8 cellular contexts compared by ENCODE assay signal in genomic region chr4:139301143-139301820, GRCh38. TPM values are rescaled to one million over a fixed set of nuclear protein-coding genes. Genes with fewer than 3 reads are reported as not detected.
A peak's percentile ranks its signal among the peaks of the same experiment; 100 is the strongest.
DNase-seq lines count a peak whose midpoint lies in the region; ATAC-seq, FAIRE-seq and TF ChIP-seq lines count a peak whose summit lies in the region.

TSS of gene NAA15 (plus strand) at chr4:139301505. CDS start at chr4:139301778, 273 bp downstream.

- no peak for TF ChIP-seq CTCF in GM12864 (IDR thresholded peaks at IDR 0.05; ENCODE audit: low read depth, low read length, missing control alignments)
- TF ChIP-seq CTCF in pancreas (IDR thresholded peaks at IDR 0.05), result no peak
- no peak for TF ChIP-seq CTCF in tibial artery (IDR thresholded peaks at IDR 0.05)

- FAIRE-seq in pancreas (lab: Jason Lieb, UNC), result peak; percentile 93

- intact Hi-C loops in Right ventricle myocardium inferior (cut with DNase I), result loop anchor here (2.0 kb wide), 3 partner anchors 124 to 272 kb away; partner anchors contain the start of gene ELF2
- intact Hi-C loops in pancreas (cut with DNase I), result no loop called here
- intact Hi-C loops in tibial artery (cut with DNase I; ENCODE audit: low total_unique reads), result no loop called here

- peak; percentile 94 for DNase-seq in GM12864 (ENCODE audit: low read depth)
- DNase-seq in NCI-H1417 (lab: John Stamatoyannopoulos, UW), result peak; percentile 93 to 99 (median 98)
- peak; percentile 81 to 93 for DNase-seq in SW 1271 (lab: John Stamatoyannopoulos, UW)
- DNase-seq in activated naive CD8-positive, alpha-beta T cell treated with anti-CD3 and anti-CD28 coated beads, Interleukin-2, amount 50 U/mL, for 16 hours (ENCODE audit: low read depth, low spot score), result peak; percentile 94
- peak; percentile 98 for DNase-seq in Right ventricle myocardium inferior (ENCODE audit: missing footprints)
- peak; percentile 96 to 98 (median 98) for DNase-seq in pancreas
- peak; percentile 97 to 99 for DNase-seq in tibial artery

- ATAC-seq in HG02759 (IDR thresholded peaks at IDR 0.05; ENCODE audit: unreplicated experiment), result peak; percentile 91
- ATAC-seq in Right ventricle myocardium inferior, result peak; percentile 98
- ATAC-seq in pancreas, result peak; percentile 94 to 97 (median 96)

- H3K4me1 ChIP-seq in pancreas, result peaks cover 8 to 26% (median 23%) of the 10 kb centered on the region in 3 donors
- H3K4me1 ChIP-seq in tibial artery, result peaks cover 0 to 42% (median 20%) of the 10 kb centered on the region in 4 donors

- 0% methylated on average over 57 to 59 of the region's 59 CpGs for WGBS in pancreas, 2 donors

- no peaks in the 10 kb centered on the region for H3K27me3 ChIP-seq in pancreas
- H3K27me3 ChIP-seq in tibial artery, result no peaks in the 10 kb centered on the region

- no peaks in the 10 kb centered on the region for H3K9me3 ChIP-seq in pancreas
- no peaks in the 10 kb centered on the region for H3K9me3 ChIP-seq in tibial artery

- H3K27ac ChIP-seq in pancreas (peak within 1 kb of the TSS; percentile 71 to 91 (median 88)), tibial artery (peak within 1 kb of the TSS; percentile 88 to 91)

- no peaks in the 10 kb centered on the region for H3K36me3 ChIP-seq in pancreas
- H3K36me3 ChIP-seq in tibial artery, result no peaks in the 10 kb centered on the region

- H3K4me3 ChIP-seq in GM12864 (ENCODE audit: low read depth, low read length), result peak within 1 kb of the TSS; percentile 63
- H3K4me3 ChIP-seq in pancreas, result peak within 1 kb of the TSS; percentile 80 to 99 (median 89)
- H3K4me3 ChIP-seq in tibial artery, result peak within 1 kb of the TSS; percentile 87 to 88

RNA-seq across cellular contexts. Expression of gene NAA15, which starts in this region (rescaled TPM):
- total RNA-seq in Right ventricle myocardium inferior (36.5 TPM), pancreas (10 to 100 TPM; 12.4 to 22.1 (median 16.8) TPM)
- polyA plus RNA-seq in pancreas, result 1 to 10 TPM; 3.2 to 3.9 TPM

Comparison
In these comparisons a context has a peak if more than half of its experiments do, and no peak if none do; other contexts are left out.
1. Peak in every context shown above with its lines: DNase-seq, ATAC-seq, H3K4me3 ChIP-seq and H3K27ac ChIP-seq.